ENCODE assay signal across 1 cellular context in the genomic region with DNA sequence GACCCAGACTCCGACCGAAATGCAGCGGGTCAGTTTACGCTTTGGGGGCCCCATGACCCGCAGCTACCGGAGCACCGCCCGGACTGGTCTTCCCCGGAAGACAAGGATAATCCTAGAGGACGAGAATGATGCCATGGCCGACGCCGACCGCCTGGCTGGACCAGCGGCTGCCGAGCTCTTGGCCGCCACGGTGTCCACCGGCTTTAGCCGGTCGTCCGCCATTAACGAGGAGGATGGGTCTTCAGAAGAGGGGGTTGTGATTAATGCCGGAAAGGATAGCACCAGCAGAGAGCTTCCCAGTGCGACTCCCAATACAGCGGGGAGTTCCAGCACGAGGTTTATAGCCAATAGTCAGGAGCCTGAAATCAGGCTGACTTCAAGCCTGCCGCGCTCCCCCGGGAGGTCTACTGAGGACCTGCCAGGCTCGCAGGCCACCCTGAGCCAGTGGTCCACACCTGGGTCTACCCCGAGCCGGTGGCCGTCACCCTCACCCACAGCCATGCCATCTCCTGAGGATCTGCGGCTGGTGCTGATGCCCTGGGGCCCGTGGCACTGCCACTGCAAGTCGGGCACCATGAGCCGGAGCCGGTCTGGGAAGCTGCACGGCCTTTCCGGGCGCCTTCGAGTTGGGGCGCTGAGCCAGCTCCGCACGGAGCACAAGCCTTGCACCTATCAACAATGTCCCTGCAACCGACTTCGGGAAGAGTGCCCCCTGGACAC.
A peak's percentile ranks its signal among the peaks of the same experiment; 100 is the strongest.
TF ChIP-seq lines count a peak whose summit lies in the region.

No MANE protein-coding gene starts in this region.

TF ChIP-seq in IMR-90, 13 proteins besides CTCF, POLR2A, EP300 and RAD21:
- TF ChIP-seq MXI1 (IDR thresholded peaks at IDR 0.05; ENCODE audit: borderline replicate concordance, low read depth, low read length) (peak; percentile 70; the same call in 1 of the 2 replicates), RCOR1 (IDR thresholded peaks at IDR 0.05; ENCODE audit: insufficient replicate concordance, low read length) (no peak), BHLHE40 (IDR thresholded peaks at IDR 0.05; ENCODE audit: low read depth, low read length) (no peak; the same call in 1 of the 2 replicates)
